In the genomic region with DNA sequence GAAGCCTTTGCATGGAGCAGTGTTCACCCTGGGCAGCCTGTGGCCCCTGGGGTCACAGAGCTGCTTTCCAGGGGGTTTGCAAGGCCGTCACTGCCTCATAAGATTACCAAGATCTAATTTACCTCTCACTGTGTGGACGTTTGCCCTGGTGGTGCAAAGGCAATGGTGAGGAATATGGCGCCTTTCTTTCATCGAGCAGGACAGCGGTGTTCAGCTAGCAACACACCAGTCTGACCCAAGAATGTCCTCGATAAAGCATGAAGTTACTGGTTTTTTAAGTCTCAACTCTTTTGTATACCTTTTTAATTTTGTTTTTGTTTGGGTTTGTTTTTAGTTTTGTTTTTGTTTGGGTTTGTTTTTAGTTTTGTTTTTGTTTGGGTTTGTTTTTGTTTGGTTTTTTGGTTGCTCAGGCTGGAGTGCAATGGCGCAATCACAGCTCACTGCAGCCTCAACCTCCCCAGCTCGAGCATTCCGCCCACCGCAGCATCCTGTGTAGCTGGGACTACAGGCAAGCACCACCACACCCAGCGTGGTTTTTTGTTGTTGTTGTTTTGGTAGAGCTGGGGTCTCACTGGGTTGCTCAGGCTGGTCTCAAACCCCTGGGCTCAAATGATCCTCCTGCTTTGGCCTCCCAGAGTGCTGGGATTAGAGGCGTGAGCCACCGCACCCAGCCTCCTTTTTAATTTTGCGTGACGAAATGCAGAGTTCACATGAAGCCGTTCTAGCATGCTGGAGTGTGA, we compare ENCODE assay signal across 8 cellular contexts. TPM values are rescaled to one million over a fixed set of nuclear protein-coding genes. Genes with fewer than 3 reads are reported as not detected.
A peak's percentile ranks its signal among the peaks of the same experiment; 100 is the strongest.
DNase-seq lines count a peak whose midpoint lies in the region; ATAC-seq lines count a peak whose summit lies in the region.
"Had no signal": no experiment of that assay in that cellular context is flagged by ENCODE, and none has a peak within 500 bp of the region (broad histone marks: within the 10 kb centered on the region; RNA-seq: fewer than 3 reads in every experiment).

No MANE protein-coding gene starts in this region.

- no peak for ATAC-seq in activated T-helper 17 cell treated with anti-CD3 and anti-CD28 coated beads, Interleukin-2, amount 50 U/mL, for 72 hours (replicated peaks)
- ATAC-seq in stimulated activated naive CD8-positive, alpha-beta T cell treated with anti-CD3 and anti-CD28 coated beads, Interleukin-15, amount 100 ng/mL, for 72 hours, result peak; percentile 25
- ATAC-seq in GM19328 (IDR thresholded peaks at IDR 0.05; ENCODE audit: unreplicated experiment), result no peak

- peak overlapping the region; percentile 95 for H3K27ac Mint-ChIP-seq in activated T-helper 17 cell treated with anti-CD3 and anti-CD28 coated beads, Interleukin-2, amount 50 U/mL, for 72 hours
- H3K27ac Mint-ChIP-seq in stimulated activated naive CD8-positive, alpha-beta T cell treated with anti-CD3 and anti-CD28 coated beads, Interleukin-15, amount 100 ng/mL, for 72 hours, result peak overlapping the region; percentile 99

- H3K4me1 ChIP-seq in mucosa of rectum (ENCODE audit: control insufficient read depth in 2 of 2, insufficient read depth in 2 of 2, low read length in 2 of 2), result peaks cover under 1 to 6% of the 10 kb centered on the region in 2 donors

- peak overlapping the region; percentile 98 for H3K4me3 Mint-ChIP-seq in activated T-helper 17 cell treated with anti-CD3 and anti-CD28 coated beads, Interleukin-2, amount 50 U/mL, for 72 hours
- peak overlapping the region; percentile 80 to 84 for H3K4me3 Mint-ChIP-seq in stimulated activated naive CD8-positive, alpha-beta T cell treated with anti-CD3 and anti-CD28 coated beads, Interleukin-15, amount 100 ng/mL, for 72 hours

- no peak overlapping the region for H3K4me3 ChIP-seq in mucosa of rectum (ENCODE audit: low read length in 2 of 2)

- H3K9me3 ChIP-seq in mucosa of rectum (ENCODE audit: control insufficient read depth in 2 of 2, low read length in 2 of 2), result no peaks in the 10 kb centered on the region

- H3K9ac ChIP-seq in mucosa of rectum (ENCODE audit: low read depth in 1 of 2, low read length in 2 of 2), result no peak overlapping the region
- H3K9ac ChIP-seq: KMS-11 had no signal

- H3K36me3 ChIP-seq in mucosa of rectum (ENCODE audit: control insufficient read depth in 2 of 2, insufficient read depth in 2 of 2, low read length in 2 of 2), result peaks cover 4% of the 10 kb centered on the region in 2 donors

- peak overlapping the region; percentile 45 to 83 for H3K27ac ChIP-seq in mucosa of rectum (ENCODE audit: low read depth in 2 of 2, low read length in 2 of 2)
- H3K27ac ChIP-seq: KMS-11 had no signal

- no peaks in the 10 kb centered on the region for H3K27me3 Mint-ChIP-seq in activated T-helper 17 cell treated with anti-CD3 and anti-CD28 coated beads, Interleukin-2, amount 50 U/mL, for 72 hours
- H3K27me3 Mint-ChIP-seq in stimulated activated naive CD8-positive, alpha-beta T cell treated with anti-CD3 and anti-CD28 coated beads, Interleukin-15, amount 100 ng/mL, for 72 hours, result no peaks in the 10 kb centered on the region

- no peaks in the 10 kb centered on the region for H3K27me3 ChIP-seq in mucosa of rectum (ENCODE audit: control insufficient read depth in 2 of 2, insufficient read depth in 2 of 2, low read length in 2 of 2)

- peaks cover 58% of the 10 kb centered on the region for H3K4me1 Mint-ChIP-seq in activated T-helper 17 cell treated with anti-CD3 and anti-CD28 coated beads, Interleukin-2, amount 50 U/mL, for 72 hours
- H3K4me1 Mint-ChIP-seq in stimulated activated naive CD8-positive, alpha-beta T cell treated with anti-CD3 and anti-CD28 coated beads, Interleukin-15, amount 100 ng/mL, for 72 hours, result peaks cover 79% of the 10 kb centered on the region

- peaks cover 86% of the 10 kb centered on the region for H3K36me3 Mint-ChIP-seq in activated T-helper 17 cell treated with anti-CD3 and anti-CD28 coated beads, Interleukin-2, amount 50 U/mL, for 72 hours (ENCODE audit: low read depth)

- DNase-seq in T-helper 2 cell (peak; percentile 39 to 97 (median 81)), NCI-H446 (lab: John Stamatoyannopoulos, UW) (no peak), retina (no peak)
- peak; percentile 50 to 78 for DNase-seq in stimulated activated naive CD8-positive, alpha-beta T cell treated with anti-CD3 and anti-CD28 coated beads, Interleukin-15, amount 100 ng/mL, for 72 hours

- no peaks in the 10 kb centered on the region for H3K9me3 Mint-ChIP-seq in activated T-helper 17 cell treated with anti-CD3 and anti-CD28 coated beads, Interleukin-2, amount 50 U/mL, for 72 hours
- H3K9me3 Mint-ChIP-seq in stimulated activated naive CD8-positive, alpha-beta T cell treated with anti-CD3 and anti-CD28 coated beads, Interleukin-15, amount 100 ng/mL, for 72 hours, result no peaks in the 10 kb centered on the region

RNA-seq across cellular contexts. Expression of gene PPP2R5C, which starts 57.9 kb away (rescaled TPM):
- total RNA-seq in activated T-helper 17 cell treated with anti-CD3 and anti-CD28 coated beads, Interleukin-2, amount 50 U/mL, for 72 hours, result 100 to 1,000 TPM; 232 to 283 TPM

Comparison
In these comparisons a context has a peak if more than half of its experiments do, and no peak if none do; other contexts are left out.
1. DNase-seq: peak in T-helper 2 cell (5 of 5) and stimulated activated naive CD8-positive, alpha-beta T cell treated with anti-CD3 and anti-CD28 coated beads, Interleukin-15, amount 100 ng/mL, for 72 hours (2 of 2); none in NCI-H446 (0 of 2) and retina (single experiment).